In the genomic region with DNA sequence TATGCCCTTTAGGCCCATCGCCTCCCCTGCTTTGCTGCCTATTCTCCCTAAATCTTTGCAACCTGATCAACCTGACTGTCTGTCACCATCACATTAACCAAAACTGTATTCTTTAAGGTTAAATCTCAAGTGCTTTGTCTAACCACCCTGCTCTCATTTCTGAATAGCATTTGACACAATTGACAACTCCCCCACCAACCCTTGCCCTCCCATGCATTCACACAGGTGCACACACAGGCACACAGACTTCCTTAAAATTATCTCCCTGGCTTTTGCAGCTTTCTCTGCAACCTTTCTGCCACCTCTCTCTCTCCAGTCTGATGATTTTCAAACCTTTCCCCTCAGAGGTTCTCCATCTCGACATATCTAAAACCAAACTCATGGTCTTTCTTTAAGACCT, we compare ENCODE assay signal across 17 cellular contexts.
DNase-seq lines count a peak whose midpoint lies in the region; ATAC-seq and TF ChIP-seq lines count a peak whose summit lies in the region.
"Had no signal": no experiment of that assay in that cellular context is flagged by ENCODE, and none has a peak within 500 bp of the region (broad histone marks: within the 10 kb centered on the region; RNA-seq: fewer than 3 reads in every experiment).

No MANE protein-coding gene starts in this region.

- H3K27me3 ChIP-seq in BLaER1 = no peaks in the 10 kb centered on the region
- H3K27me3 ChIP-seq in KMS-11 (ENCODE audit: insufficient read depth, low read depth) = no peaks in the 10 kb centered on the region
- no peaks in the 10 kb centered on the region for H3K27me3 ChIP-seq in OCI-LY3 (ENCODE audit: low read depth, low read length)
- no peaks in the 10 kb centered on the region for H3K27me3 ChIP-seq in neuronal stem cell (ENCODE audit: control insufficient read depth in 3 of 3, insufficient read depth in 3 of 3, low read depth in 1 of 3, low read length in 3 of 3)

- H2BK15ac ChIP-seq in neuronal stem cell (ENCODE audit: low read length) = no peak overlapping the region

- no peaks in the 10 kb centered on the region for H3K36me3 ChIP-seq in BLaER1
- no peaks in the 10 kb centered on the region for H3K36me3 ChIP-seq in KMS-11 (ENCODE audit: insufficient read depth)
- peaks cover 7% of the 10 kb centered on the region for H3K36me3 ChIP-seq in OCI-LY3 (replicated peaks; ENCODE audit: low read depth, low read length)
- H3K36me3 ChIP-seq in neuronal stem cell (replicated peaks in 1 of 2; ENCODE audit: control insufficient read depth in 2 of 2, insufficient read depth in 2 of 2, low read length in 2 of 2) = no peaks in the 10 kb centered on the region

- H3K27ac ChIP-seq in BLaER1 (peak overlapping the region; percentile 20; the same call in 1 of the 2 replicates), KMS-11 (peak overlapping the region; percentile 49; the same call in 1 of the 2 replicates), OCI-LY3 (ENCODE audit: low read length) (no peak overlapping the region), neuronal stem cell (replicated peaks; ENCODE audit: low read length) (no peak overlapping the region)
- H3K27ac ChIP-seq: 22Rv1 had no signal

- H3K14ac ChIP-seq in neuronal stem cell (ENCODE audit: low read length) = no peak overlapping the region

- ATAC-seq in GM19023 (IDR thresholded peaks at IDR 0.05; ENCODE audit: unreplicated experiment) = no peak
- ATAC-seq: GM23338, HCT116 had no signal

- H2BK120ac ChIP-seq in neuronal stem cell (ENCODE audit: low read depth, low read length) = no peak overlapping the region

- no CpG with 5 or more reads among the region's 2 CpGs for WGBS in neuronal stem cell (ENCODE audit: extremely low coverage in 2 of 2, insufficient read length in 2 of 2, insufficient replicate concordance in 1 of 2), 2 donors

- H2AFZ ChIP-seq in KMS-11 (ENCODE audit: low read depth) (0 out of 2 replicates have a peak overlapping the region, but pooled peaks have one; percentile 11), OCI-LY3 (ENCODE audit: low read depth, low read length) (0 out of 2 replicates have a peak overlapping the region, but pooled peaks have one; percentile 7), neuronal stem cell (ENCODE audit: low read length) (no peak overlapping the region)
- H2AFZ ChIP-seq: GM23338 had no signal

- H4K20me1 ChIP-seq in BLaER1 = no peaks in the 10 kb centered on the region
- H4K20me1 ChIP-seq in KMS-11 (ENCODE audit: insufficient read depth) = no peaks in the 10 kb centered on the region
- H4K20me1 ChIP-seq in OCI-LY3 (ENCODE audit: insufficient read depth, low read length) = no peaks in the 10 kb centered on the region

- DNase-seq in cortex of kidney (lab: John Stamatoyannopoulos, UW) = no peak
- DNase-seq in neuronal stem cell (ENCODE audit: low spot score) = no peak
- DNase-seq: C1 segment of cervical spinal cord; Calu3; CD4-positive, alpha-beta memory T cell; COR-L47; DMS153; DND-41; H9 had no signal

- no peak overlapping the region for H3K23ac ChIP-seq in neuronal stem cell (ENCODE audit: low read depth, low read length, poor library complexity)

- H3K79me2 ChIP-seq in KMS-11 (ENCODE audit: insufficient read depth, low read depth) (no peaks in the 10 kb centered on the region), OCI-LY3 (ENCODE audit: low read length) (no peaks in the 10 kb centered on the region)

- H3K18ac ChIP-seq in neuronal stem cell (ENCODE audit: low read length) = no peak overlapping the region

- no peaks in the 10 kb centered on the region for H3K79me1 ChIP-seq in neuronal stem cell (ENCODE audit: low read depth, low read length)

- H2BK5ac ChIP-seq in neuronal stem cell (ENCODE audit: low read length) = no peak overlapping the region

- no peak overlapping the region for H2BK12ac ChIP-seq in neuronal stem cell (ENCODE audit: low read length)

- H4K91ac ChIP-seq in neuronal stem cell (ENCODE audit: low read depth, low read length, poor library complexity) = no peak overlapping the region

- H3K4me1 ChIP-seq in BLaER1 (peaks cover 56% of the 10 kb centered on the region), KMS-11 (ENCODE audit: low read depth, poor library complexity, severe bottlenecking) (peaks cover 42% of the 10 kb centered on the region), OCI-LY3 (ENCODE audit: low read length) (peaks cover 18% of the 10 kb centered on the region), neuronal stem cell (ENCODE audit: control insufficient read depth in 2 of 2, insufficient read depth in 1 of 2, low read depth in 1 of 2, low read length in 2 of 2) (no peaks in the 10 kb centered on the region)

- H3K4me3 ChIP-seq in BLaER1 (no peak overlapping the region), KMS-11 (IDR thresholded peaks at IDR 0.05; ENCODE audit: insufficient read depth, low read depth, low read length) (no peak overlapping the region), OCI-LY3 (ENCODE audit: low read length) (no peak overlapping the region), neuronal stem cell (ENCODE audit: low read length in 2 of 2) (no peak overlapping the region)
- H3K4me3 ChIP-seq: GM12878, GM23338 had no signal

- no peak for TF ChIP-seq CTCF in KMS-11 (conservative IDR thresholded peaks at IDR 0.05; ENCODE audit: low read depth, low read length)
- no peak for TF ChIP-seq CTCF in OCI-LY3 (IDR thresholded peaks at IDR 0.05; ENCODE audit: low read depth, low read length)

- H3K4ac ChIP-seq in neuronal stem cell (ENCODE audit: low read length) = no peak overlapping the region

- H3K4me2 ChIP-seq in BLaER1 (peak overlapping the region; percentile 75), KMS-11 (peak overlapping the region; percentile 89), OCI-LY3 (ENCODE audit: low read length) (peak overlapping the region; percentile 36), neuronal stem cell (ENCODE audit: insufficient read depth, low read length, poor library complexity, severe bottlenecking) (no peak overlapping the region)
- H3K4me2 ChIP-seq: GM23338 had no signal

- H4K8ac ChIP-seq in neuronal stem cell (ENCODE audit: low read depth, low read length) = no peak overlapping the region

- H3K9me3 ChIP-seq in BLaER1 = peaks cover 17% of the 10 kb centered on the region
- H3K9me3 ChIP-seq in OCI-LY3 (ENCODE audit: insufficient read depth, low read length) = peaks cover 4% of the 10 kb centered on the region; the same call in 1 of the 2 replicates
- H3K9me3 ChIP-seq in neuronal stem cell (replicated peaks in 1 of 2; ENCODE audit: control insufficient read depth in 2 of 2, insufficient read depth in 1 of 2, low read depth in 1 of 2, low read length in 2 of 2) = peaks cover 0 to 2% of the 10 kb centered on the region in 2 donors

- H2AK5ac ChIP-seq in neuronal stem cell (ENCODE audit: low read depth, low read length) = no peak overlapping the region

- H3K9ac ChIP-seq in BLaER1 = no peak overlapping the region
- H3K9ac ChIP-seq in KMS-11 = no peak overlapping the region
- no peak overlapping the region for H3K9ac ChIP-seq in OCI-LY3 (ENCODE audit: low read length)
- no peak overlapping the region for H3K9ac ChIP-seq in neuronal stem cell (ENCODE audit: low read depth, low read length, poor library complexity)

Comparison
In these comparisons a context has a peak if more than half of its experiments do, and no peak if none do; other contexts are left out.
1. H3K27ac ChIP-seq: peak in BLaER1 (single experiment) and KMS-11 (single experiment); none in OCI-LY3 (single experiment) and neuronal stem cell (single experiment).